ENCODE assay signal across 8 cellular contexts in the genomic region with DNA sequence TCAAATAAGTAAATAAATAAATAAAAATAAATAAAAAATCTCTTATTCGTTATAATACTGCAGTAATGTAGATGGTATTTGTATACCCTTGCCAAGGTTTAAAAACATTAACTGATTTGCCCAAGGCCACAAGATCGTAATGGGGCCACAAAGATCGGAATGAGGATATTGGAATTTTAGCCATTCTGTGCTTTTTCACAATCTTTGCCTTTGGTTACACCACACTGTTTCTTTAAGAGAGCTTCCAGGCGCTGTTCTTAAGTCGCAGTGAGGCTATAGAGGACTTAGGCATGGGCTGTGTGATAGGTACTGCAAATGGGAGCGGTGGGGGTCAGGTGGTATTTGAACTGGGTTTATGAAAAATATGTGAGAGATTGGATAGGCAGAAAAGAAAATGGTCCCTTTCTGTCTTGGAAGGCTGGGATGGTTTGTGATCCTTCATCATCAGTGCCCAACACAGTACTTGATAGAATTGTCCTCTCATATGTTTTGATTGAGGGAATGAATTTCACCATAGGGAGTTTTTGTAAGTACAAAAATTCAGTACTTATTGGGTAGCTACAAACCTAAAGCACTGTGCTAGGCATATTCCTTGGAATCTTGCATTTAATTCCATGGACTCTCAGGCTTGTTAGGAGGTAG. TPM values are rescaled to one million over a fixed set of nuclear protein-coding genes. Genes with fewer than 3 reads are reported as not detected.
A peak's percentile ranks its signal among the peaks of the same experiment; 100 is the strongest.
DNase-seq lines count a peak whose midpoint lies in the region; ATAC-seq and TF ChIP-seq lines count a peak whose summit lies in the region.

No MANE protein-coding gene starts in this region.

- H3K36me3 ChIP-seq in NT2/D1 (ENCODE audit: insufficient read depth, insufficient read length, low read length) (peaks cover 38% of the 10 kb centered on the region), osteoblast (ENCODE audit: insufficient read depth, low read length) (peaks cover 6% of the 10 kb centered on the region)

- TF ChIP-seq CTCF in endothelial cell (IDR thresholded peaks at IDR 0.05; ENCODE audit: unreplicated experiment) (no peak), osteoblast (IDR thresholded peaks at IDR 0.05; ENCODE audit: extremely low read depth, low read depth, low read length) (no peak)

- H3K4me3 ChIP-seq in NT2/D1 (ENCODE audit: insufficient read length, low read depth) (peak overlapping the region; percentile 40), osteoblast (ENCODE audit: insufficient read depth, low read length) (peak overlapping the region; percentile 86)

- H3K9ac ChIP-seq in NT2/D1 (ENCODE audit: insufficient read length, low read depth) = no peak overlapping the region

- ATAC-seq in HG03432 (IDR thresholded peaks at IDR 0.05; ENCODE audit: unreplicated experiment) = no peak

- in situ Hi-C loops in Caki2 (cut with HindIII; ENCODE audit: low pct_unique_long_range_greater_than_20kb, low sequenced_read_pairs) = no loop called here

- peaks cover 64% of the 10 kb centered on the region for H3K79me2 ChIP-seq in osteoblast (ENCODE audit: insufficient read depth, low read length)

- peaks cover 43% of the 10 kb centered on the region for H3K9me3 ChIP-seq in NT2/D1 (ENCODE audit: insufficient read depth, low read length)
- no peaks in the 10 kb centered on the region for H3K9me3 ChIP-seq in osteoblast (ENCODE audit: low read depth, low read length)

- peak overlapping the region; percentile 46 for H3K27ac ChIP-seq in osteoblast (ENCODE audit: low read depth, low read length)

- H3K4me1 ChIP-seq in NT2/D1 (ENCODE audit: insufficient read depth, insufficient read length) = no peaks in the 10 kb centered on the region
- peaks cover 26% of the 10 kb centered on the region for H3K4me1 ChIP-seq in osteoblast (ENCODE audit: insufficient read depth, low read length)

- H3K27me3 ChIP-seq in NT2/D1 (ENCODE audit: insufficient read depth, insufficient read length) (no peaks in the 10 kb centered on the region), osteoblast (ENCODE audit: insufficient read depth, low read length) (no peaks in the 10 kb centered on the region)

- H3K4me3 Mint-ChIP-seq in endothelial cell (ENCODE audit: unreplicated experiment) = peak overlapping the region; percentile 89

- peak overlapping the region; percentile 93 for H3K4me2 ChIP-seq in osteoblast (ENCODE audit: insufficient read depth, low read length)

- peaks cover 26% of the 10 kb centered on the region for H3K36me3 Mint-ChIP-seq in endothelial cell (ENCODE audit: low read depth, unreplicated experiment)

- no peaks in the 10 kb centered on the region for H3K9me3 Mint-ChIP-seq in endothelial cell (ENCODE audit: unreplicated experiment)

- peaks cover 18% of the 10 kb centered on the region for H3K4me1 Mint-ChIP-seq in endothelial cell (ENCODE audit: unreplicated experiment)

- H2AFZ ChIP-seq in osteoblast (ENCODE audit: low read length) = no peak overlapping the region

- DNase-seq in Caki2 (ENCODE audit: low read depth) = peak; percentile 6
- DNase-seq in NT2/D1 (ENCODE audit: low read depth, low spot score) = no peak
- no peak for DNase-seq in endothelial cell (ENCODE audit: low spot score)
- DNase-seq in osteoblast (ENCODE audit: insufficient read length, low spot score, missing footprints) = peak; percentile 53
- DNase-seq in HuH-7 (ENCODE audit: low spot score) = no peak
- no peak for DNase-seq in NCI-H2081 treated with DMSO at 0.1 percent for 48 hours (lab: John Stamatoyannopoulos, UW)
- DNase-seq in superior temporal gyrus (ENCODE audit: extremely low spot score) = no peak

- peaks cover 6% of the 10 kb centered on the region for H3K27me3 Mint-ChIP-seq in endothelial cell (ENCODE audit: unreplicated experiment)

- no peak overlapping the region for H3K27ac Mint-ChIP-seq in endothelial cell (ENCODE audit: unreplicated experiment)

- peaks cover 54% of the 10 kb centered on the region for H4K20me1 ChIP-seq in osteoblast (ENCODE audit: insufficient read depth, low read length)

RNA-seq across cellular contexts. Expression of a gene that starts 1.4 kb away (rescaled TPM):
- 21.0 and 23.6 TPM in 2 replicates for total RNA-seq in Caki2 (2014; rRNA removed; shearing (Covaris generic); ENCODE audit: low replicate concordance)
- total RNA-seq in endothelial cell (ENCODE audit: unreplicated experiment) = 29.9 TPM
- total RNA-seq in osteoblast = 17.7 and 19.2 TPM in 2 replicates

Comparison
In these comparisons a context has a peak if more than half of its experiments do, and no peak if none do; other contexts are left out.
1. DNase-seq: peak in Caki2 (single experiment) and osteoblast (single experiment); none in NT2/D1 (single experiment), endothelial cell (single experiment), HuH-7 (single experiment), NCI-H2081 treated with DMSO at 0.1 percent for 48 hours (single experiment) and superior temporal gyrus (single experiment).